8 cellular contexts compared by ENCODE assay signal in genomic region chr9:136950656-136951030, GRCh38. TPM values are rescaled to one million over a fixed set of nuclear protein-coding genes. Genes with fewer than 3 reads are reported as not detected.
DNase-seq lines count a peak whose midpoint lies in the region; ATAC-seq and TF ChIP-seq lines count a peak whose summit lies in the region.

No MANE protein-coding gene starts in this region.

- no peak overlapping the region for H4K8ac ChIP-seq in H9 (replicated peaks; ENCODE audit: insufficient read length, low read depth, low read length)

- H4K5ac ChIP-seq in H9 (ENCODE audit: insufficient read length, low read depth, low read length) = no peak overlapping the region

- H3K18ac ChIP-seq in H9 (ENCODE audit: insufficient read length, low read depth, low read length) = no peak overlapping the region

- H3K14ac ChIP-seq in H9 (ENCODE audit: insufficient read depth, low read length) = 0 out of 2 replicates have a peak overlapping the region, but pooled peaks have one; percentile 9

- no peaks in the 10 kb centered on the region for H3K79me1 ChIP-seq in H9 (ENCODE audit: insufficient read depth, low read depth, low read length, poor library complexity, severe bottlenecking)

- no peaks in the 10 kb centered on the region for H3K27me3 Mint-ChIP-seq in H9 (ENCODE audit: low read depth)
- no peaks in the 10 kb centered on the region for H3K27me3 Mint-ChIP-seq in activated B cell treated with CpG ODN at 0.5 μM for 24 hours

- no peak overlapping the region for H2BK20ac ChIP-seq in H9 (ENCODE audit: low read depth, low read length, poor library complexity, severe bottlenecking)

- H3K23me2 ChIP-seq in H9 (ENCODE audit: insufficient read length, low read depth, low read length, poor library complexity, severe bottlenecking) = peaks cover 5% of the 10 kb centered on the region

- H3K79me2 ChIP-seq in H9 (ENCODE audit: insufficient read depth, low read length) = no peaks in the 10 kb centered on the region

- H3K4ac ChIP-seq in H9 (ENCODE audit: low read depth, low read length) = no peak overlapping the region

- no peak for ATAC-seq in activated B cell treated with CpG ODN at 0.5 μM for 24 hours (ENCODE audit: low read depth)
- ATAC-seq in HG03108 (IDR thresholded peaks at IDR 0.05; ENCODE audit: unreplicated experiment) = no peak
- ATAC-seq in HG03520 (IDR thresholded peaks at IDR 0.05; ENCODE audit: unreplicated experiment) = no peak

- TF ChIP-seq CTCF in H9 (conservative IDR thresholded peaks at IDR 0.05) (no peak), activated B cell treated with CpG ODN at 0.5 μM for 24 hours (IDR thresholded peaks at IDR 0.05) (no peak), right atrium auricular region (IDR thresholded peaks at IDR 0.05) (no peak), lower leg skin (IDR thresholded peaks at IDR 0.05) (no peak)

- POLR2A ChIA-PET in activated B cell treated with CpG ODN at 0.5 μM for 24 hours (lab: Charles Lee) = interaction anchor here (1.3 kb wide), 1 partner anchor 85 kb away, joined by 4 read pairs; no protein-coding TSS in a partner anchor

- intact Hi-C loops in activated B cell treated with CpG ODN at 0.5 μM for 24 hours (cut with micrococcal nuclease) (no loop called here), lower leg skin (cut with DNase I; ENCODE audit: low total_unique reads) (no loop called here)

- no peak overlapping the region for H3T11ph ChIP-seq in H9 (ENCODE audit: low read length)

- no CpG with 5 or more reads among the region's 7 CpGs for WGBS in H9 (ENCODE audit: extremely low coverage, insufficient read length, low lambda C conversion rate)
- WGBS in lower leg skin, 2 donors = 41 to 46% methylated on average over 7 of the region's 7 CpGs

- H3K36me3 ChIP-seq in right atrium auricular region = no peaks in the 10 kb centered on the region
- H3K36me3 ChIP-seq in skeletal muscle satellite cell (ENCODE audit: insufficient read depth, low read length) = no peaks in the 10 kb centered on the region

- H3K9me3 Mint-ChIP-seq in H9 (no peaks in the 10 kb centered on the region), activated B cell treated with CpG ODN at 0.5 μM for 24 hours (no peaks in the 10 kb centered on the region)

- H3K56ac ChIP-seq in H9 (ENCODE audit: insufficient read length, low read depth, low read length) = no peak overlapping the region

- H3K27ac ChIP-seq in H9 (ENCODE audit: insufficient read length, low read depth, low read length) = no peak overlapping the region
- peak overlapping the region; percentile 85 to 98 for H3K27ac ChIP-seq in right atrium auricular region

- H2BK12ac ChIP-seq in H9 (ENCODE audit: insufficient read length, low read depth, low read length) = no peak overlapping the region

- H2BK120ac ChIP-seq in H9 (ENCODE audit: low read depth, low read length, poor library complexity, severe bottlenecking) = no peak overlapping the region

- no peak overlapping the region for H3K23ac ChIP-seq in H9 (ENCODE audit: insufficient read length, low read depth, low read length)

- no peak for TF ChIP-seq POLR2A in lower leg skin (IDR thresholded peaks at IDR 0.05)

- H3K4me2 ChIP-seq in H9 (ENCODE audit: insufficient read depth, insufficient read length, low read length) (peak overlapping the region; percentile 55), skeletal muscle satellite cell (ENCODE audit: low read length) (peak overlapping the region; percentile 96)

- CTCF ChIA-PET in activated B cell treated with CpG ODN at 0.5 μM for 24 hours (lab: Charles Lee) = interaction anchor here (0.9 kb wide), 1 partner anchor 21 kb away, joined by 3 read pairs; no protein-coding TSS in a partner anchor

- H3K9ac ChIP-seq in H9 (ENCODE audit: extremely low read depth, insufficient read length, low read length) (no peak overlapping the region), skeletal muscle satellite cell (ENCODE audit: low read depth, low read length) (no peak overlapping the region)

- H3K27me3 ChIP-seq in H9 (ENCODE audit: insufficient read depth, low read length) (no peaks in the 10 kb centered on the region), right atrium auricular region (no peaks in the 10 kb centered on the region), skeletal muscle satellite cell (ENCODE audit: control insufficient read depth, insufficient read depth, low read length) (peaks cover 3% of the 10 kb centered on the region)

- no peaks in the 10 kb centered on the region for H3K36me3 Mint-ChIP-seq in H9 (ENCODE audit: insufficient read depth in 1 of 3, low read depth in 3 of 3)
- H3K36me3 Mint-ChIP-seq in activated B cell treated with CpG ODN at 0.5 μM for 24 hours (ENCODE audit: low read depth) = no peaks in the 10 kb centered on the region

- H3K27ac Mint-ChIP-seq in H9 (no peak overlapping the region; a peak in 1 of 7 replicates), activated B cell treated with CpG ODN at 0.5 μM for 24 hours (peak overlapping the region; percentile 86)

- H3K4me3 ChIP-seq in right atrium auricular region (peak overlapping the region; percentile 54 to 63), skeletal muscle satellite cell (ENCODE audit: low read length) (no peak overlapping the region), lower leg skin (ENCODE audit: low read depth, poor library complexity, severe bottlenecking) (no peak overlapping the region)

- no peaks in the 10 kb centered on the region for H3K9me3 ChIP-seq in H9 (ENCODE audit: control insufficient read depth, low read depth, low read length)
- H3K9me3 ChIP-seq in right atrium auricular region = no peaks in the 10 kb centered on the region
- H3K9me3 ChIP-seq in skeletal muscle satellite cell (replicated peaks; ENCODE audit: low read length) = no peaks in the 10 kb centered on the region

- H2BK15ac ChIP-seq in H9 (ENCODE audit: low read depth, low read length) = no peak overlapping the region

- H3K4me1 ChIP-seq in H9 (ENCODE audit: insufficient read depth, low read length) = no peaks in the 10 kb centered on the region
- H3K4me1 ChIP-seq in right atrium auricular region = peaks cover 0 to 63% of the 10 kb centered on the region in 2 donors
- peaks cover 29% of the 10 kb centered on the region for H3K4me1 ChIP-seq in skeletal muscle satellite cell (ENCODE audit: control insufficient read depth, insufficient read depth, low read length)

- H2AK5ac ChIP-seq in H9 (ENCODE audit: insufficient read length, low read length) = no peak overlapping the region

- H2BK5ac ChIP-seq in H9 (ENCODE audit: insufficient read length, low read length) = no peak overlapping the region

- H4K91ac ChIP-seq in H9 (ENCODE audit: insufficient read length, low read depth, low read length) = no peak overlapping the region

- H4K20me1 ChIP-seq in H9 (ENCODE audit: control insufficient read depth, insufficient read depth, insufficient read length) = no peaks in the 10 kb centered on the region

- H3K4me3 Mint-ChIP-seq in H9 (peak overlapping the region; percentile 74 to 81), activated B cell treated with CpG ODN at 0.5 μM for 24 hours (peak overlapping the region; percentile 81)

- H2AFZ ChIP-seq in H9 (ENCODE audit: low read length) = no peak overlapping the region

- DNase-seq in H9 = no peak
- DNase-seq in activated B cell treated with CpG ODN at 0.5 μM for 24 hours = no peak
- no peak for DNase-seq in right atrium auricular region (ENCODE audit: low spot score)
- DNase-seq in lower leg skin (ENCODE audit: low spot score in 2 of 2) = no peak
- DNase-seq in stimulated activated CD4-positive, alpha-beta T cell treated with anti-CD3 and anti-CD28 coated beads, Interleukin-12 subunit alpha, Interleukin-12 subunit beta, amount 100 ng/mL, for 4 hours = no peak

- H3K4me1 Mint-ChIP-seq in H9 (peaks cover 8 to 12% of the 10 kb centered on the region in 2 experiments), activated B cell treated with CpG ODN at 0.5 μM for 24 hours (peaks cover 5% of the 10 kb centered on the region)

RNA-seq across cellular contexts. Expression of gene LCN12, which starts 1.4 kb away (rescaled TPM):
- total RNA-seq in H9 (2021) (2.1 and 4.5 TPM in 2 replicates), activated B cell treated with CpG ODN at 0.5 μM for 24 hours (2.4 TPM in 2 replicates), right atrium auricular region (10 to 100 TPM; 10.8 to 11.3 TPM), lower leg skin (not detected)
- not detected in 2 replicates for total RNA-seq in skeletal muscle satellite cell (2012; rRNA removed)

RNA-seq across cellular contexts. Expression of gene C8G, which starts 5.6 kb away (rescaled TPM):
- total RNA-seq in H9 (2021) = 0.96 and 1.3 TPM in 2 replicates
- 0.69 and 3.4 TPM in 2 replicates for total RNA-seq in activated B cell treated with CpG ODN at 0.5 μM for 24 hours
- not detected for total RNA-seq in right atrium auricular region
- not detected in 2 replicates for total RNA-seq in skeletal muscle satellite cell (2012; rRNA removed)
- total RNA-seq in lower leg skin = not detected

RNA-seq across cellular contexts. Expression of gene FBXW5, which starts 6.1 kb away (rescaled TPM):
- 62.2 and 65.0 TPM in 2 replicates for total RNA-seq in H9 (2021)
- 81.5 and 82.1 TPM in 2 replicates for total RNA-seq in activated B cell treated with CpG ODN at 0.5 μM for 24 hours
- 100 to 1,000 TPM; 203 to 233 TPM for total RNA-seq in right atrium auricular region
- 123 and 127 TPM in 2 replicates for total RNA-seq in skeletal muscle satellite cell (2012; rRNA removed)
- total RNA-seq in lower leg skin = 100 to 1,000 TPM; 145 to 182 (median 154) TPM

RNA-seq across cellular contexts. Expression of gene PTGDS, which starts 26.7 kb away (rescaled TPM):
- total RNA-seq in H9 (2021) (3.6 and 4.8 TPM in 2 replicates), activated B cell treated with CpG ODN at 0.5 μM for 24 hours (not detected in 2 replicates), right atrium auricular region (1,000 to 10,000 TPM; 1,799 to 2,426 TPM), lower leg skin (10 to 100 TPM in 3 of 4 donors, 1 to 10 TPM in 1; 9.7 to 75.3 (median 14.8) TPM)
- 4.8 and 63.1 TPM in 2 replicates for total RNA-seq in skeletal muscle satellite cell (2012; rRNA removed)

RNA-seq across cellular contexts. Expression of gene LCNL1, which starts 32.1 kb away (rescaled TPM):
- total RNA-seq in H9 (2021) = 0.18 and 0.20 TPM in 2 replicates
- not detected in 2 replicates for total RNA-seq in activated B cell treated with CpG ODN at 0.5 μM for 24 hours
- total RNA-seq in right atrium auricular region = 1 to 10 TPM in 1 of 2 donors, under 1 TPM in 1; 0.24 to 1.1 TPM
- 0.51 and 0.66 TPM in 2 replicates for total RNA-seq in skeletal muscle satellite cell (2012; rRNA removed)
- under 1 TPM in 2 of 4 donors, not detected in 2; 0.36 to 0.37 TPM for total RNA-seq in lower leg skin

Comparison
In these comparisons a context has a peak if more than half of its experiments do, and no peak if none do; other contexts are left out.
1. H3K4me3 ChIP-seq: peak in right atrium auricular region (2 of 2); none in skeletal muscle satellite cell (single experiment) and lower leg skin (single experiment).